Comparison of ENCODE assay signal across 1 cellular context in genomic region chr2:7029291-7030059, GRCh38.
TF ChIP-seq lines count a peak whose summit lies in the region.

No MANE protein-coding gene starts in this region.

TF ChIP-seq in HepG2, 621 proteins besides CTCF, POLR2A, EP300 and RAD21 (continued from another document and continues in another):
- TF ChIP-seq ARID3A (IDR thresholded peaks at IDR 0.05; ENCODE audit: low read depth, low read length), result no peak
- no peak for TF ChIP-seq ZNF557 (CRISPR knock-in tag; IDR thresholded peaks at IDR 0.05)
- no peak for TF ChIP-seq BATF2 (CRISPR knock-in tag; IDR thresholded peaks at IDR 0.05)
- no peak for TF ChIP-seq STAT5B (CRISPR knock-in tag; IDR thresholded peaks at IDR 0.05)
- TF ChIP-seq ZNF687 (CRISPR knock-in tag; IDR thresholded peaks at IDR 0.05), result peak; percentile 35; the same call in 1 of the 2 replicates
- TF ChIP-seq FOXP1 (IDR thresholded peaks at IDR 0.05), result no peak
- no peak for TF ChIP-seq FOXP1 (CRISPR knock-in tag; IDR thresholded peaks at IDR 0.05)
- TF ChIP-seq ZNF766 (CRISPR knock-in tag; IDR thresholded peaks at IDR 0.05; ENCODE audit: borderline replicate concordance), result no peak
- TF ChIP-seq TAF15 (IDR thresholded peaks at IDR 0.05; ENCODE audit: low read depth, low read length, poor library complexity, severe bottlenecking), result no peak
- TF ChIP-seq ZNF556 (CRISPR knock-in tag; IDR thresholded peaks at IDR 0.05; ENCODE audit: borderline replicate concordance), result no peak
- no peak for TF ChIP-seq ZNF318 (CRISPR knock-in tag; IDR thresholded peaks at IDR 0.05)
- TF ChIP-seq FOXO4 (CRISPR knock-in tag; conservative IDR thresholded peaks at IDR 0.05), result no peak
- TF ChIP-seq ZFP41 (CRISPR knock-in tag; IDR thresholded peaks at IDR 0.05; ENCODE audit: borderline replicate concordance), result no peak
- no peak for TF ChIP-seq AGO1 (IDR thresholded peaks at IDR 0.05; ENCODE audit: low read depth, low read length, poor library complexity, severe bottlenecking)
- TF ChIP-seq NPAS2 (CRISPR knock-in tag; IDR thresholded peaks at IDR 0.05; ENCODE audit: borderline replicate concordance), result no peak
- TF ChIP-seq ZNF563 (CRISPR knock-in tag; IDR thresholded peaks at IDR 0.05), result no peak
- TF ChIP-seq SPEN (CRISPR knock-in tag; IDR thresholded peaks at IDR 0.05; ENCODE audit: low read depth), result 0 out of 2 replicates have a peak, but pooled peaks have one; percentile 31
- TF ChIP-seq SRSF4 (IDR thresholded peaks at IDR 0.05; ENCODE audit: low read depth, low read length, poor library complexity, severe bottlenecking), result no peak
- no peak for TF ChIP-seq ZNF10 (CRISPR knock-in tag; IDR thresholded peaks at IDR 0.05; ENCODE audit: borderline replicate concordance, low read depth)
- no peak for TF ChIP-seq ZBTB37 (CRISPR knock-in tag; IDR thresholded peaks at IDR 0.05)
- TF ChIP-seq ZNF501 (CRISPR knock-in tag; IDR thresholded peaks at IDR 0.05), result peak; percentile 45; the same call in 1 of the 2 replicates
- no peak for TF ChIP-seq ZNF382 (CRISPR knock-in tag; IDR thresholded peaks at IDR 0.05; ENCODE audit: borderline replicate concordance)
- TF ChIP-seq TGIF2 (CRISPR knock-in tag; IDR thresholded peaks at IDR 0.05), result no peak
- TF ChIP-seq LBX2 (CRISPR knock-in tag; IDR thresholded peaks at IDR 0.05; ENCODE audit: borderline replicate concordance), result no peak
- 0 out of 2 replicates have a peak, but pooled peaks have one; percentile 48 for TF ChIP-seq MTERF4 (CRISPR knock-in tag; IDR thresholded peaks at IDR 0.05)
- no peak for TF ChIP-seq PRPF4 (IDR thresholded peaks at IDR 0.05; ENCODE audit: low read depth, low read length, poor library complexity, severe bottlenecking)
- no peak for TF ChIP-seq PHF21A (CRISPR knock-in tag; IDR thresholded peaks at IDR 0.05)
- peak; percentile 39; the same call in 1 of the 2 replicates for TF ChIP-seq HNF1B (CRISPR knock-in tag; IDR thresholded peaks at IDR 0.05)
- TF ChIP-seq LCORL (IDR thresholded peaks at IDR 0.05), result no peak
- no peak for TF ChIP-seq LCORL (CRISPR knock-in tag; IDR thresholded peaks at IDR 0.05)
- TF ChIP-seq FOXK1 (CRISPR knock-in tag; IDR thresholded peaks at IDR 0.05; ENCODE audit: borderline replicate concordance, low read depth), result no peak
- peak; percentile 9 for TF ChIP-seq NR2F6 (IDR thresholded peaks at IDR 0.05)
- no peak for TF ChIP-seq NR2F6 (CRISPR knock-in tag; IDR thresholded peaks at IDR 0.05)
- TF ChIP-seq GRHL1 (CRISPR knock-in tag; conservative IDR thresholded peaks at IDR 0.05), result no peak
- TF ChIP-seq RBM39 (IDR thresholded peaks at IDR 0.05; ENCODE audit: low read depth, low read length, poor library complexity, severe bottlenecking), result no peak
- no peak for TF ChIP-seq FOXJ3 (CRISPR knock-in tag; IDR thresholded peaks at IDR 0.05; ENCODE audit: borderline replicate concordance)
- TF ChIP-seq ZNF619 (CRISPR knock-in tag; IDR thresholded peaks at IDR 0.05), result no peak
